ENCODE assay signal across 8 cellular contexts in genomic region chr9:99059074-99059894, GRCh38. TPM values are rescaled to one million over a fixed set of nuclear protein-coding genes. Genes with fewer than 3 reads are reported as not detected.
A peak's percentile ranks its signal among the peaks of the same experiment; 100 is the strongest.
DNase-seq lines count a peak whose midpoint lies in the region; ATAC-seq, FAIRE-seq and TF ChIP-seq lines count a peak whose summit lies in the region.

No MANE protein-coding gene starts in this region.

- no peaks in the 10 kb centered on the region for H3K36me3 ChIP-seq in GM23248 (ENCODE audit: low read depth)
- H3K36me3 ChIP-seq in H1 (ENCODE audit: control insufficient read depth in 2 of 4, insufficient read depth in 4 of 4, low read length in 3 of 4), result no peaks in the 10 kb centered on the region

- peak; percentile 42 for DNase-seq in GM23248
- peak; percentile 83 to 93 for DNase-seq in NOMO-1 (lab: John Stamatoyannopoulos, UW; ENCODE audit: unreplicated experiment in 2 of 2)
- no peak for DNase-seq in H1 (ENCODE audit: low read depth in 1 of 2, low spot score in 2 of 2)
- DNase-seq in stimulated activated naive CD8-positive, alpha-beta T cell treated with anti-CD3 and anti-CD28 coated beads, Interleukin-15, Interleukin-2, amounts not matched to agents 100 U/mL and 50 U/mL, for 24 hours, result peak; percentile 24
- DNase-seq in NCI-H1694 treated with DMSO at 0.1 percent for 48 hours (lab: John Stamatoyannopoulos, UW), result no peak
- no peak for DNase-seq in NCI-H446 treated with DMSO at 0.1 percent for 48 hours (lab: John Stamatoyannopoulos, UW)
- DNase-seq in cerebellar cortex (ENCODE audit: low spot score), result no peak

- no peaks in the 10 kb centered on the region for H3K23me2 ChIP-seq in H1 (ENCODE audit: low read depth, low read length)

- no peak overlapping the region for H4K8ac ChIP-seq in H1 (ENCODE audit: extremely low read depth, insufficient read depth, low read length)

- H2BK120ac ChIP-seq in H1 (replicated peaks; ENCODE audit: low read depth, low read length), result no peak overlapping the region

- peak overlapping the region; percentile 13 for H4K91ac ChIP-seq in H1 (replicated peaks; ENCODE audit: insufficient read length, low read length)

- no peak for FAIRE-seq in H1 (lab: Jason Lieb, UNC)

- H3K27me3 ChIP-seq in GM23248 (replicated peaks; ENCODE audit: insufficient read depth) (peaks cover 7% of the 10 kb centered on the region; the same call in 1 of the 2 replicates), H1 (replicated peaks in 1 of 4; ENCODE audit: control insufficient read depth in 3 of 4, extremely low read depth in 1 of 4, insufficient read depth in 3 of 4, low read length in 3 of 4) (no peaks in the 10 kb centered on the region; a peak in 1 of 7 replicates)

- CTCF ChIA-PET in H1 (lab: Charles Lee; ENCODE audit: partially characterized antibody), result interaction anchor here (0.7 to 1.8 kb wide), 4 partner anchors 19 to 43 kb away, joined by 3 to 4 read pairs (median 3); no protein-coding TSS in a partner anchor

- H3K4me1 ChIP-seq in GM23248 (ENCODE audit: insufficient read depth), result peaks cover 45% of the 10 kb centered on the region
- H3K4me1 ChIP-seq in H1 (replicated peaks in 1 of 4; ENCODE audit: control insufficient read depth in 3 of 4, insufficient read depth in 4 of 4, low read length in 3 of 4), result no peaks in the 10 kb centered on the region

- WGBS in GM23248 (ENCODE audit: low coverage in 1 of 2, low lambda C conversion rate in 2 of 2, missing lambda C conversion rate in 2 of 2), 2 experiments, result 39 to 49% methylated on average over 7 of the region's 7 CpGs
- WGBS in H1 (ENCODE audit: extremely low coverage in 1 of 2, insufficient coverage in 1 of 2, insufficient read length in 1 of 2, insufficient replicate concordance in 2 of 2, low coverage in 1 of 2, low lambda C conversion rate in 2 of 2, missing lambda C conversion rate in 1 of 2), 2 experiments, result 87% methylated on average over 7 of the region's 7 CpGs; no CpG with 5 or more reads in 1 of the 2 experiments

- no peak overlapping the region for H3K23ac ChIP-seq in H1 (ENCODE audit: insufficient read length)

- no peak overlapping the region for H3K14ac ChIP-seq in H1 (ENCODE audit: insufficient read length)

- H3K4me3 ChIP-seq in GM23248 (no peak overlapping the region), H1 (ENCODE audit: extremely low read depth in 1 of 4, insufficient read depth in 2 of 4, low read depth in 3 of 4, low read length in 4 of 4) (no peak overlapping the region)

- no peak overlapping the region for H2AK5ac ChIP-seq in H1 (ENCODE audit: low read depth, low read length)

- ATAC-seq in GM18498 (IDR thresholded peaks at IDR 0.05; ENCODE audit: unreplicated experiment), result peak; percentile 71
- peak; percentile 34 for ATAC-seq in stimulated activated naive CD8-positive, alpha-beta T cell treated with anti-CD3 and anti-CD28 coated beads, Interleukin-15, Interleukin-2, amounts not matched to agents 100 U/mL and 50 U/mL, for 24 hours

- H3K79me2 ChIP-seq in GM23248 (ENCODE audit: insufficient read depth) (no peaks in the 10 kb centered on the region), H1 (ENCODE audit: control insufficient read depth in 1 of 2, insufficient read depth in 2 of 2, low read length in 2 of 2) (no peaks in the 10 kb centered on the region)

- no peak for TF ChIP-seq RAD21 in H1 (IDR thresholded peaks at IDR 0.05 in 1 of 2, conservative IDR thresholded peaks at IDR 0.05 in 1 of 2; ENCODE audit: low read depth in 2 of 2, low read length in 2 of 2)

- no peak overlapping the region for H2BK5ac ChIP-seq in H1 (ENCODE audit: low read depth, low read length)

- H3K9me3 ChIP-seq in GM23248 (ENCODE audit: low read depth) (no peaks in the 10 kb centered on the region), H1 (ENCODE audit: insufficient read depth in 2 of 2, low read depth in 1 of 2, low read length in 1 of 2) (no peaks in the 10 kb centered on the region)

- H2AFZ ChIP-seq in GM23248, result peak overlapping the region; percentile 7; the same call in 1 of the 2 replicates
- no peak overlapping the region for H2AFZ ChIP-seq in H1 (ENCODE audit: low read length)

- no peak overlapping the region for H3K18ac ChIP-seq in H1 (ENCODE audit: extremely low read depth, low read length)

- H2BK15ac ChIP-seq in H1 (ENCODE audit: low read length), result no peak overlapping the region

- TF ChIP-seq POLR2A in H1 (IDR thresholded peaks at IDR 0.05; ENCODE audit: control extremely low read depth in 1 of 2, low read depth in 2 of 2, low read length in 2 of 2), result no peak

- no peak overlapping the region for H3K56ac ChIP-seq in H1 (replicated peaks; ENCODE audit: insufficient read length, low read depth, low read length)

- POLR2A ChIA-PET in H1 (lab: Charles Lee; ENCODE audit: partially characterized antibody), result no interaction called here

- no peak overlapping the region for H3K4ac ChIP-seq in H1 (replicated peaks; ENCODE audit: insufficient read length, low read depth, low read length)

- no peaks in the 10 kb centered on the region for H3K9me2 ChIP-seq in GM23248 (ENCODE audit: insufficient read depth)

- H3K9ac ChIP-seq in GM23248 (no peak overlapping the region), H1 (replicated peaks in 1 of 4; ENCODE audit: extremely low read depth in 1 of 4, low read depth in 3 of 4, low read length in 3 of 4) (no peak overlapping the region)

- no peak for TF ChIP-seq CTCF in H1 (IDR thresholded peaks at IDR 0.05; ENCODE audit: control extremely low read depth in 1 of 3, insufficient read depth in 1 of 3, low read depth in 1 of 3, low read length in 3 of 3)

- H3F3A ChIP-seq in GM23248 (ENCODE audit: insufficient read depth), result peaks cover 47% of the 10 kb centered on the region

- H4K20me1 ChIP-seq in GM23248 (ENCODE audit: insufficient read depth) (no peaks in the 10 kb centered on the region), H1 (replicated peaks in 1 of 2; ENCODE audit: control insufficient read depth in 1 of 2, insufficient read depth in 2 of 2, low read length in 2 of 2) (no peaks in the 10 kb centered on the region)

- H3K27ac ChIP-seq in GM23248 (peak overlapping the region; percentile 22; the same call in 1 of the 2 replicates), H1 (ENCODE audit: low read depth, low read length) (no peak overlapping the region)

- H3K4me2 ChIP-seq in GM23248 (ENCODE audit: unreplicated experiment) (peak overlapping the region; percentile 24), H1 (ENCODE audit: insufficient read depth in 1 of 2, low read depth in 2 of 2, low read length in 2 of 2) (no peak overlapping the region)

- no peak for TF ChIP-seq EP300 in H1 (IDR thresholded peaks at IDR 0.05; ENCODE audit: borderline replicate concordance in 1 of 2, low read depth in 2 of 2, low read length in 2 of 2)

- H3K79me1 ChIP-seq in H1 (ENCODE audit: low read depth, low read length), result no peaks in the 10 kb centered on the region

- H4K5ac ChIP-seq in H1 (ENCODE audit: insufficient read length, low read depth, low read length), result no peak overlapping the region

- no peak overlapping the region for H2BK20ac ChIP-seq in H1 (ENCODE audit: low read length)

- in situ Hi-C loops in GM23248 (cut with MboI), result no loop called here

- H2BK12ac ChIP-seq in H1 (ENCODE audit: low read depth, low read length), result no peak overlapping the region

TF ChIP-seq in H1, 55 proteins besides CTCF, POLR2A, EP300 and RAD21:
- no peak for TF ChIP-seq EZH2 (IDR thresholded peaks at IDR 0.05; ENCODE audit: low read depth, low read length, severe bottlenecking)
- no peak for TF ChIP-seq ASH2L (IDR thresholded peaks at IDR 0.05; ENCODE audit: low read length)
- TF ChIP-seq CHD1 (IDR thresholded peaks at IDR 0.05; ENCODE audit: low read depth, low read length), result no peak
- TF ChIP-seq USF2 (IDR thresholded peaks at IDR 0.05; ENCODE audit: low read length), result no peak
- no peak for TF ChIP-seq RXRA (IDR thresholded peaks at IDR 0.05; ENCODE audit: insufficient read depth, low read depth, low read length)
- TF ChIP-seq SP2 (IDR thresholded peaks at IDR 0.05; ENCODE audit: low read length), result no peak
- no peak for TF ChIP-seq SRF (IDR thresholded peaks at IDR 0.05; ENCODE audit: low read depth, low read length)
- no peak for TF ChIP-seq KDM4A (IDR thresholded peaks at IDR 0.05; ENCODE audit: low read depth, low read length, severe bottlenecking)
- no peak for TF ChIP-seq CBX8 (IDR thresholded peaks at IDR 0.05; ENCODE audit: borderline replicate concordance, low read depth, low read length)
- TF ChIP-seq NANOG (IDR thresholded peaks at IDR 0.05; ENCODE audit: insufficient read depth, low read depth, low read length, poor library complexity, severe bottlenecking), result no peak
- no peak for TF ChIP-seq NRF1 (IDR thresholded peaks at IDR 0.05; ENCODE audit: low read depth, low read length)
- no peak for TF ChIP-seq SP4 (IDR thresholded peaks at IDR 0.05; ENCODE audit: low read length)
TF ChIP-seq in H1: peak in this region for 0.

RNA-seq across cellular contexts. Expression of gene TGFBR1, which starts 45.6 kb away (rescaled TPM):
- total RNA-seq in GM23248 (2014; rRNA removed; shearing (Covaris generic)), result 73.9 and 75.1 TPM in 2 replicates
- 41.0 and 46.3 TPM in 2 replicates for polyA plus RNA-seq in GM23248 (2016; fragmentation: Nextera tagmentation; extraction: Ambion mirVana)
- 51.7 and 52.4 TPM in 2 replicates for total RNA-seq in H1 (2021; fragmentation: NEBNext Ultra II Directional; extraction: Animal tissue kit (Norgen Biotek cat#: 25700))
- polyA plus RNA-seq in H1 (2011; rRNA removed), result 16.8 and 18.6 TPM in 2 replicates
- 13.3 TPM for polyA plus RNA-seq in H1 (2011; cell fraction: cytosol; rRNA removed)
- polyA plus RNA-seq in H1 (2011; cell fraction: nucleus; rRNA removed), result 24.7 TPM
- 14.5 to 27.9 TPM (median 23.0 TPM) in 4 replicates for polyA plus RNA-seq in H1 (2012, experiment 1 of 2)
- polyA plus RNA-seq in H1 (2012, experiment 2 of 2), result 1.1 TPM
- 19.4 TPM for polyA plus RNA-seq in H1 (2013, experiment 1 of 2)
- polyA plus RNA-seq in H1 (2013, experiment 2 of 2), result 22.8 TPM
- polyA minus RNA-seq in H1 (2011; rRNA and poly(A)+ RNA removed), result 192 and 268 TPM in 2 replicates
- 46.6 TPM for polyA minus RNA-seq in H1 (2011; cell fraction: cytosol; rRNA and poly(A)+ RNA removed)
- polyA minus RNA-seq in H1 (2011; cell fraction: nucleus; rRNA and poly(A)+ RNA removed), result 76.1 TPM

Comparison
In these comparisons a context has a peak if more than half of its experiments do, and no peak if none do; other contexts are left out.
1. DNase-seq: peak in GM23248 (single experiment), NOMO-1 (2 of 2) and stimulated activated naive CD8-positive, alpha-beta T cell treated with anti-CD3 and anti-CD28 coated beads, Interleukin-15, Interleukin-2, amounts not matched to agents 100 U/mL and 50 U/mL, for 24 hours (single experiment); none in H1 (0 of 2), NCI-H1694 treated with DMSO at 0.1 percent for 48 hours (single experiment), NCI-H446 treated with DMSO at 0.1 percent for 48 hours (single experiment) and cerebellar cortex (single experiment).